Comparison of ENCODE assay signal across 27 cellular contexts in the genomic region with DNA sequence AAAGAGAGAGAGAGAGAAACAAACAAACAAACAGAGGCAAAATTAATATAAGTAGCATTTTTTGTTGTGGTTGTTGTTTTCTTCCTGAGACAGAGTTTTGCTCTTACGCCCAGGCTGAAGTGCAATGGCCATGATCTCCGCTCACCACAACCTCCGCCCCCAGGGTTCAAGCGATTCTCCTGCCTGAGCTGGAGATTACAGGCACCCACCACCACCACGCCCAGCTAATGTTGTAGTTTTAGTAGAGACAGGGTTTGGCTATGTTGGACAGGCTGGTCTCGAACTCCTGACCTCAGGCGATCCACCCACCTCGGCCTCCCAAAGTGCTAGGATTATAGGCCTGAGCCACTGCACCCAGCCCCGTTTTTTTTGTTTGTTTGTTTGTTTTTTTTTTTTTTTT.
"Had no signal": no experiment of that assay in that cellular context is flagged by ENCODE, and none has a peak within 500 bp of the region (broad histone marks: within the 10 kb centered on the region; RNA-seq: fewer than 3 reads in every experiment).

No MANE protein-coding gene starts in this region.

- H3K4me2 ChIP-seq: KMS-11 had no signal

- H3K36me3 ChIP-seq: ascending aorta had no signal

- H3K4me1 ChIP-seq: ascending aorta, body of pancreas had no signal

- H3K9me3 ChIP-seq: ascending aorta had no signal

- FAIRE-seq: bronchial epithelial cell, RCC 7860 had no signal

- H3K27me3 ChIP-seq: ascending aorta, body of pancreas had no signal

- ATAC-seq: activated CD8-positive, alpha-beta memory T cell treated with anti-CD3 and anti-CD28 coated beads, Interleukin-2, amount 10 ng/mL, durations not matched to agents 7 days and 5 days; activated naive CD4-positive, alpha-beta T cell treated with anti-CD3 and anti-CD28 coated beads, Interleukin-2, amount 50 U/mL, for 72 hours; activated naive CD8-positive, alpha-beta T cell treated with anti-CD3 and anti-CD28 coated beads, Interleukin-2, amount 50 U/mL, for 24 hours; body of pancreas; PC-3; WTC11 had no signal

- DNase-seq: activated CD4-positive, alpha-beta T cell treated with anti-CD3 and anti-CD28 coated beads, Interleukin-2, amount 10 ng/mL, durations not matched to agents 24 days and 14 days; activated CD4-positive, alpha-beta T cell treated with anti-CD3 and anti-CD28 coated beads, Interleukin-2, amount 50 U/mL, for 48 hours; activated CD4-positive, CD25-positive, alpha-beta regulatory T cell treated with anti-CD3 and anti-CD28 coated beads, Interleukin-2, amount 50 U/mL, for 72 hours; activated CD8-positive, alpha-beta memory T cell treated with anti-CD3 and anti-CD28 coated beads, Interleukin-2, amount 10 ng/mL, durations not matched to agents 7 days and 5 days; activated effector memory CD4-positive, alpha-beta T cell treated with anti-CD3 and anti-CD28 coated beads, Interleukin-2, amount 50 U/mL, for 16 hours; activated naive CD4-positive, alpha-beta T cell treated with Interleukin-2 at 50 U/mL for 16 hours; activated naive CD8-positive, alpha-beta T cell treated with anti-CD3 and anti-CD28 coated beads, Interleukin-2, amount 50 U/mL, for 24 hours; activated T-cell treated with anti-CD3 and anti-CD28 coated beads, Interleukin-2, amount 50 U/mL, for 24 hours; amniotic stem cell; body of pancreas; central memory CD4-positive, alpha-beta T cell; NCI-H1092; NCI-H1417; NCI-H1694; NCI-H2029; NCI-H2107; NCI-H2171 treated with DMSO at 0.1 percent for 48 hours; NCI-H226; NCI-H526; PC-3; SHP77 treated with DMSO at 0.1 percent for 48 hours had no signal

- H3K27ac ChIP-seq: ascending aorta, body of pancreas, KMS-11 had no signal

- H3K4me3 ChIP-seq: ascending aorta, body of pancreas had no signal

- H3K9ac ChIP-seq: KMS-11 had no signal
